Comparison of ENCODE assay signal across 19 cellular contexts in the genomic region with DNA sequence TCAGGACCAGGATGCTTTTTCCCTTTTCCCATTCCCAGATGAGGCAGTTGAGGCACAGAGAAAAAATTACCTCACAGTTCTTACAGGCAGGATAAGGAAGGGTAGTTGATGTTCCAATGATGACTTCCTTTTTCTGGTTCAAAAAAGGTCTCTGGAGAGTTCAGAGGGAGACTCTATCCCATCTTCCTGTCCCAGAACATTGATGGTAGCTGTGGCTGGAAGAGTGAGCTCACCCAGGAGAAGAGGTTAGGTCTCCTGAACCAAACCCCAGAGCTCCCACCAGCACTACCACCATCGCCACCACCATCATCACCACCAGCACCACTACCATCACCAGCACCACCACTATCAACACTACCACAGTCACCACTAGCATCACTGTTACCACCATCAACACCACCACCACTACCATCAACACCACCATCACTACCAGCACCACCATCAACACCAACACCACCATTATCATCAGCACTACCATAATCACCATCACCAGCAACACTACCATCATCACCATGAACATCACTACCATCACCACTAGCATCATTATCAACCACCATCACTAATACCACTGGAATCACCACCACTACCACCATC.
"Had no signal": no experiment of that assay in that cellular context is flagged by ENCODE, and none has a peak within 500 bp of the region (broad histone marks: within the 10 kb centered on the region; RNA-seq: fewer than 3 reads in every experiment).

No MANE protein-coding gene starts in this region.

- H3K36me3 Mint-ChIP-seq: brain, immature natural killer cell, memory B cell, naive B cell had no signal

- H3K27ac Mint-ChIP-seq: activated T-helper 1 cell treated with anti-CD3 and anti-CD28 coated beads, Interleukin-12 subunit alpha, Interleukin-12 subunit beta, Interleukin-2, Interleukin-4 antibody, amounts not matched to agents 30 ng/mL and 10 ng/mL and 1 ng/mL, durations not matched to agents 14 hours and 24 hours and 36 hours; brain; immature natural killer cell; T-helper 1 cell treated with Interleukin-12 subunit alpha and Interleukin-12 subunit beta and Interleukin-4 antibody, amounts not matched to agents 30 μg/mL and 1 μg/mL, for 36 hours had no signal

- H3K4me3 ChIP-seq: dorsolateral prefrontal cortex, left ventricle myocardium inferior, tibial nerve, uterus had no signal

- FAIRE-seq: colon had no signal

- DNase-seq: activated CD4-positive, CD25-positive, alpha-beta regulatory T cell treated with anti-CD3 and anti-CD28 coated beads, Interleukin-2, amount 50 U/mL, for 72 hours; activated gamma-delta T cell treated with Interleukin-2 at 50 U/mL for 16 hours; anterior cingulate cortex; caudate nucleus; dorsolateral prefrontal cortex; kidney glomerular epithelial cell; left ventricle myocardium inferior; naive B cell; retina; stimulated activated naive CD4-positive, alpha-beta T cell; substantia nigra; uterus had no signal

- H3K27me3 Mint-ChIP-seq: memory B cell had no signal

- H3K9me3 Mint-ChIP-seq: activated T-helper 1 cell treated with anti-CD3 and anti-CD28 coated beads, Interleukin-12 subunit alpha, Interleukin-12 subunit beta, Interleukin-2, Interleukin-4 antibody, amounts not matched to agents 30 ng/mL and 10 ng/mL and 1 ng/mL, durations not matched to agents 14 hours and 24 hours and 36 hours; immature natural killer cell; memory B cell; naive B cell; T-helper 1 cell treated with Interleukin-12 subunit alpha and Interleukin-12 subunit beta and Interleukin-4 antibody, amounts not matched to agents 30 μg/mL and 1 μg/mL, for 36 hours had no signal

- H3K4me3 Mint-ChIP-seq: activated T-helper 1 cell treated with anti-CD3 and anti-CD28 coated beads, Interleukin-12 subunit alpha, Interleukin-12 subunit beta, Interleukin-2, Interleukin-4 antibody, amounts not matched to agents 30 ng/mL and 10 ng/mL and 1 ng/mL, durations not matched to agents 14 hours and 24 hours and 36 hours; brain; memory B cell; T-helper 1 cell treated with Interleukin-12 subunit alpha and Interleukin-12 subunit beta and Interleukin-4 antibody, amounts not matched to agents 30 μg/mL and 1 μg/mL, for 36 hours had no signal

- H3K9me3 ChIP-seq: left ventricle myocardium inferior, tibial nerve, uterus had no signal

- H3K36me3 ChIP-seq: left ventricle myocardium inferior, tibial nerve, uterus had no signal

- H3K27me3 ChIP-seq: uterus had no signal

- H3K27ac ChIP-seq: dorsolateral prefrontal cortex, left ventricle myocardium inferior, tibial nerve, uterus had no signal

- H3K4me1 ChIP-seq: left ventricle myocardium inferior, uterus had no signal
